8 cellular contexts compared by ENCODE assay signal in the genomic region with DNA sequence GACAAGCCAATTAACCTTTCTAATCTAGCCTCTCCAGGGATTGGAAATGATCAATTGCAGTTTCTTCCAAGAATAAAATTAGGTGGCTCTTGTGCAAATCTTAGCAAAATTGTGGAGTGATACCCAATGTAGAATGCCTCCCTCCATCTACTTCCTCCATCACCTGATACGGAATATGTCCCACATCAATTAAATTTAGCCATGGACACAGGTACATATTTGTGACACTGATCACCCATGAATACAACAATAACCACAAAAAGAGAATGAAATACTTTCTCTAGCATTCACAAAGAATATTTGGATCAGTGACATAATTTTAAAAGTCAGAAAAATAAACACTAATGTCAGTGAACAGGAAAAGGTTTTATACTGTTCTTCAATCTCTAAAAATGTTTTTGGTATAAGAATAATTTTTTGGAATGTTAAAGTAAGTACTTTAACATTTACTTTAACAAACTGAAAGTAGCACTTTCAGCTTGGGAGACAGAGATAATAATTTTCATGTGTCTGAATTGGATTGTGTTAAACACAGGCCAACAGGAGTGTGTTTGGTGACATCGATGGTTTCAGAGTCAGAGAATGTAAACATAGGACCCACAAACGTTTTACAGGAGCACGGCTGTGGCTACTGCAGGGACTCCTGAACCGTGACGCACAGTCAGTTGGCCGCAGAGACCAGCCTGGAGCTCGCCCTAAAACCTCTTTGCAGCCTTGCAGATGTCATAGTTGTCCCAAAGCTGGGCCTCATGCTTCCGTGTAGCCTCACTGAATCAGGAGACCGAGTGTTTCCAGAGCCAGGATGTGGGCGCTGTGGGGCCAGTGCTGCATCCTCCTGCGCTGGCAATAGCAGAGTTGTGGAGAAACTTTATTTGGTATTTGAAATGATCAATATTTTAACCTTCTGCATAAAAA. TPM values are rescaled to one million over a fixed set of nuclear protein-coding genes. Genes with fewer than 3 reads are reported as not detected.
DNase-seq lines count a peak whose midpoint lies in the region; ATAC-seq and TF ChIP-seq lines count a peak whose summit lies in the region.

No MANE protein-coding gene starts in this region.

- peaks cover 17% of the 10 kb centered on the region for H3K4me1 Mint-ChIP-seq in activated CD4-positive, alpha-beta memory T cell treated with anti-CD3 and anti-CD28 coated beads, Interleukin-2, amount 10 ng/mL, durations not matched to agents 7 days and 5 days

- no peaks in the 10 kb centered on the region for H3K9me2 ChIP-seq in Karpas-422 (replicated peaks; ENCODE audit: insufficient read depth, low read length)

- TF ChIP-seq POLR2A in prostate gland (IDR thresholded peaks at IDR 0.05), result no peak

- H3K79me1 ChIP-seq in neuronal stem cell (ENCODE audit: low read depth, low read length), result no peaks in the 10 kb centered on the region

- H3K27ac Mint-ChIP-seq in activated CD4-positive, alpha-beta memory T cell treated with anti-CD3 and anti-CD28 coated beads, Interleukin-2, amount 10 ng/mL, durations not matched to agents 7 days and 5 days, result no peak overlapping the region

- ATAC-seq in GM18517 (IDR thresholded peaks at IDR 0.05; ENCODE audit: unreplicated experiment) (peak; percentile 83), HG03066 (IDR thresholded peaks at IDR 0.05; ENCODE audit: low read depth, unreplicated experiment) (peak; percentile 96)

- no peak overlapping the region for H2AK5ac ChIP-seq in neuronal stem cell (ENCODE audit: low read depth, low read length)

- H3K4ac ChIP-seq in neuronal stem cell (ENCODE audit: low read length), result no peak overlapping the region

- no peak overlapping the region for H2BK120ac ChIP-seq in neuronal stem cell (ENCODE audit: low read depth, low read length)

- H4K8ac ChIP-seq in neuronal stem cell (ENCODE audit: low read depth, low read length), result no peak overlapping the region

- H3K36me3 ChIP-seq in neuronal stem cell (replicated peaks in 1 of 2; ENCODE audit: control insufficient read depth in 2 of 2, insufficient read depth in 2 of 2, low read length in 2 of 2), result no peaks in the 10 kb centered on the region
- no peaks in the 10 kb centered on the region for H3K36me3 ChIP-seq in Karpas-422 (ENCODE audit: insufficient read depth, low read length)
- H3K36me3 ChIP-seq in prostate gland, result no peaks in the 10 kb centered on the region

- no peak overlapping the region for H3K9ac ChIP-seq in neuronal stem cell (ENCODE audit: low read depth, low read length, poor library complexity)
- H3K9ac ChIP-seq in Karpas-422 (ENCODE audit: low read length), result no peak overlapping the region

- H3K27me3 ChIP-seq in neuronal stem cell (ENCODE audit: control insufficient read depth in 3 of 3, insufficient read depth in 3 of 3, low read depth in 1 of 3, low read length in 3 of 3) (peaks cover 0 to 80% (median 6%) of the 10 kb centered on the region in 3 experiments), Karpas-422 (ENCODE audit: low read length) (no peaks in the 10 kb centered on the region), prostate gland (replicated peaks; ENCODE audit: insufficient read depth) (peaks cover 11% of the 10 kb centered on the region)

- H3K9me3 Mint-ChIP-seq in activated CD4-positive, alpha-beta memory T cell treated with anti-CD3 and anti-CD28 coated beads, Interleukin-2, amount 10 ng/mL, durations not matched to agents 7 days and 5 days, result no peaks in the 10 kb centered on the region

- H3K14ac ChIP-seq in neuronal stem cell (ENCODE audit: low read length), result no peak overlapping the region

- WGBS in neuronal stem cell (ENCODE audit: extremely low coverage in 2 of 2, insufficient read length in 2 of 2, insufficient replicate concordance in 1 of 2), 2 donors, result no CpG with 5 or more reads among the region's 12 CpGs
- WGBS in prostate gland, result 55% methylated on average over 12 of the region's 12 CpGs

- H3K27ac ChIP-seq in neuronal stem cell (replicated peaks; ENCODE audit: low read length) (no peak overlapping the region), Karpas-422 (ENCODE audit: low read length) (no peak overlapping the region), prostate gland (no peak overlapping the region)

- DNase-seq in A172 (ENCODE audit: low spot score), result peak; percentile 71
- peak; percentile 54 for DNase-seq in activated CD4-positive, alpha-beta memory T cell treated with anti-CD3 and anti-CD28 coated beads, Interleukin-2, amount 10 ng/mL, durations not matched to agents 7 days and 5 days
- DNase-seq in neuronal stem cell (ENCODE audit: low spot score), result no peak
- DNase-seq in activated effector memory CD4-positive, alpha-beta T cell treated with anti-CD3 and anti-CD28 coated beads, Interleukin-2, amount 50 U/mL, for 16 hours, result no peak
- no peak for DNase-seq in Karpas-422
- DNase-seq in prostate gland (ENCODE audit: low spot score), result no peak

- no peak overlapping the region for H3K23ac ChIP-seq in neuronal stem cell (ENCODE audit: low read depth, low read length, poor library complexity)

- H4K20me1 ChIP-seq in Karpas-422 (ENCODE audit: insufficient read depth, low read depth, low read length), result no peaks in the 10 kb centered on the region

- no peaks in the 10 kb centered on the region for H3K79me2 ChIP-seq in Karpas-422 (ENCODE audit: low read length)

- no peak overlapping the region for H3K4me2 ChIP-seq in neuronal stem cell (ENCODE audit: insufficient read depth, low read length, poor library complexity, severe bottlenecking)
- no peak overlapping the region for H3K4me2 ChIP-seq in Karpas-422 (ENCODE audit: low read depth, low read length, poor library complexity, severe bottlenecking)

- H4K91ac ChIP-seq in neuronal stem cell (ENCODE audit: low read depth, low read length, poor library complexity), result no peak overlapping the region

- H3K4me3 Mint-ChIP-seq in activated CD4-positive, alpha-beta memory T cell treated with anti-CD3 and anti-CD28 coated beads, Interleukin-2, amount 10 ng/mL, durations not matched to agents 7 days and 5 days, result no peak overlapping the region

- CTCF ChIA-PET in activated CD4-positive, alpha-beta memory T cell treated with anti-CD3 and anti-CD28 coated beads, Interleukin-2, amount 10 ng/mL, durations not matched to agents 7 days and 5 days (lab: Charles Lee), result interaction anchor here (0.9 kb wide), 1 partner anchor 20 kb away, joined by 3 read pairs; no protein-coding TSS in a partner anchor

- intact Hi-C loops in prostate gland (cut with DNase I), result no loop called here

- no peak for TF ChIP-seq CTCF in prostate gland (IDR thresholded peaks at IDR 0.05)

- H3K9me3 ChIP-seq in neuronal stem cell (replicated peaks in 1 of 2; ENCODE audit: control insufficient read depth in 2 of 2, insufficient read depth in 1 of 2, low read depth in 1 of 2, low read length in 2 of 2) (no peaks in the 10 kb centered on the region), Karpas-422 (ENCODE audit: low read length) (no peaks in the 10 kb centered on the region), prostate gland (no peaks in the 10 kb centered on the region)

- POLR2A ChIA-PET in activated CD4-positive, alpha-beta memory T cell treated with anti-CD3 and anti-CD28 coated beads, Interleukin-2, amount 10 ng/mL, durations not matched to agents 7 days and 5 days (lab: Charles Lee), result interaction anchor here (1.0 kb wide), 1 partner anchor 21 kb away, joined by 3 read pairs; no protein-coding TSS in a partner anchor

- peak overlapping the region; percentile 66 for H2AFZ ChIP-seq in neuronal stem cell (ENCODE audit: low read length)
- no peak overlapping the region for H2AFZ ChIP-seq in Karpas-422 (ENCODE audit: low read length)

- H3K27me3 Mint-ChIP-seq in activated CD4-positive, alpha-beta memory T cell treated with anti-CD3 and anti-CD28 coated beads, Interleukin-2, amount 10 ng/mL, durations not matched to agents 7 days and 5 days, result peaks cover 61% of the 10 kb centered on the region

- H2BK15ac ChIP-seq in neuronal stem cell (ENCODE audit: low read length), result no peak overlapping the region

- no peaks in the 10 kb centered on the region for H3K36me3 Mint-ChIP-seq in activated CD4-positive, alpha-beta memory T cell treated with anti-CD3 and anti-CD28 coated beads, Interleukin-2, amount 10 ng/mL, durations not matched to agents 7 days and 5 days (ENCODE audit: low read depth)

- peak overlapping the region; percentile 7 for H3K18ac ChIP-seq in neuronal stem cell (ENCODE audit: low read length)

- peaks cover 2 to 10% of the 10 kb centered on the region in 2 donors for H3K4me1 ChIP-seq in neuronal stem cell (ENCODE audit: control insufficient read depth in 2 of 2, insufficient read depth in 1 of 2, low read depth in 1 of 2, low read length in 2 of 2)
- peaks cover 10% of the 10 kb centered on the region for H3K4me1 ChIP-seq in Karpas-422 (ENCODE audit: low read length)
- no peaks in the 10 kb centered on the region for H3K4me1 ChIP-seq in prostate gland (replicated peaks)

- H3K4me3 ChIP-seq in neuronal stem cell (ENCODE audit: low read length in 2 of 2), result no peak overlapping the region
- H3K4me3 ChIP-seq in Karpas-422 (ENCODE audit: low read length), result no peak overlapping the region
- no peak overlapping the region for H3K4me3 ChIP-seq in prostate gland

- no peak overlapping the region for H2BK12ac ChIP-seq in neuronal stem cell (ENCODE audit: low read length)

- H2BK5ac ChIP-seq in neuronal stem cell (ENCODE audit: low read length), result no peak overlapping the region

RNA-seq across cellular contexts. Expression of a gene that starts 7.2 kb away (rescaled TPM):
- 0.24 and 0.46 TPM in 2 replicates for total RNA-seq in A172 (2014; rRNA removed; shearing (Covaris generic))
- total RNA-seq in activated CD4-positive, alpha-beta memory T cell treated with anti-CD3 and anti-CD28 coated beads, Interleukin-2, amount 10 ng/mL, durations not matched to agents 7 days and 5 days, result under 1 TPM in 1 of 2 experiments, not detected in 1; 0.03 TPM
- 0.56 TPM for polyA plus RNA-seq in neuronal stem cell (2013, experiment 1 of 2)
- 0.48 TPM for polyA plus RNA-seq in neuronal stem cell (2013, experiment 2 of 2)
- total RNA-seq in Karpas-422 (2014; rRNA removed; shearing (Covaris generic); ENCODE audit: low replicate concordance), result not detected in 2 replicates
- 1 to 10 TPM in 1 of 2 donors, under 1 TPM in 1; 0.41 to 2.8 TPM for total RNA-seq in prostate gland

Comparison
In these comparisons a context has a peak if more than half of its experiments do, and no peak if none do; other contexts are left out.
1. DNase-seq: peak in A172 (single experiment) and activated CD4-positive, alpha-beta memory T cell treated with anti-CD3 and anti-CD28 coated beads, Interleukin-2, amount 10 ng/mL, durations not matched to agents 7 days and 5 days (single experiment); none in neuronal stem cell (single experiment), activated effector memory CD4-positive, alpha-beta T cell treated with anti-CD3 and anti-CD28 coated beads, Interleukin-2, amount 50 U/mL, for 16 hours (single experiment), Karpas-422 (single experiment) and prostate gland (single experiment).